In the genomic region with DNA sequence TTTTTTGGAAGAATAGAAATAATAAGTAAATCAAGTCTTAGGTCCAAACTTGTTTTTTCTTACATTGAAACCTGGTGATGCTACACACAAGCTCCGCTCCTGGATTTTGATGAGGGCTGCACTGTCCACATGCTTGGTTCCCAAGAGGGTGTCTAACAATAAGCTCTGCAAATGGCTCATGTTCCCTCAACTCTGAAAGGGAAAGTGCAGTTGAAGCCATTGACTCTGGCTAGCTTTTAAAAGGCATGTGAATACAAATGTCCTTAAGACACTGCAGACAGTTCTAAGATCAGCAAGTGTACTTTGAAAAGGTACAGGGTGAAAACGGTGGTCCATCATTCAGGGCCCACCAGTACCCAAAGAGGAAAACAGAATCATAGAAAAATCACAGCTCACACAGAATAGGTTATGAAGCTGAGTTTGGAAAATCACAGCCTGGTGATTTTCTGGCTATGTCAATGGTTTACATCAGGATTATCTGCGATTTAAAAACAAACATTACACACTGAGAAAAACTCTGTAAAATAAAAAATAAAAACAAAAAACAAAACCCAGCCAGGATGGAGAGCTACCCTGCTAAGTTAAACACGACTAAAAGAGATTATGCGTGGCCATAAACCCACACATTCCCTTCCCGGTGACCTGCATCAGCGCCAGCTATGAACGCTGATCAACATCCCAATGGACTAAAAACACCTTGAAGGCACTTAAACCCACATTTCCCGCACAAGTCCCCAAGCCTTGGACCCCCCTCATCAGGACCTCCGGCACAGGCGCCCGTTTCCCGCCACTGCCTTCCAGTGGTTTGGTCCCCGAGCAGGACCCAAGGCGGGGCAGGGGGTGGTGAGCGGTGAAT, we compare ENCODE assay signal across 2 cellular contexts.
TF ChIP-seq lines count a peak whose summit lies in the region.

No MANE protein-coding gene starts in this region.

TF ChIP-seq in Ishikawa, 13 proteins besides CTCF, POLR2A, EP300 and RAD21:
- no peak for TF ChIP-seq TCF12 (IDR thresholded peaks at IDR 0.05; ENCODE audit: low read depth)
- no peak for TF ChIP-seq ZBTB7A (IDR thresholded peaks at IDR 0.05; ENCODE audit: low read depth)
- no peak for TF ChIP-seq FOXM1 (IDR thresholded peaks at IDR 0.05; ENCODE audit: borderline replicate concordance, low read depth)
- no peak for TF ChIP-seq YY1 (IDR thresholded peaks at IDR 0.05; ENCODE audit: low read depth)
- no peak for TF ChIP-seq EGR1 (IDR thresholded peaks at IDR 0.05)
- TF ChIP-seq TEAD4 (IDR thresholded peaks at IDR 0.05), result 0 out of 2 replicates have a peak, but pooled peaks have one; percentile 8
- TF ChIP-seq, protein P1, sequence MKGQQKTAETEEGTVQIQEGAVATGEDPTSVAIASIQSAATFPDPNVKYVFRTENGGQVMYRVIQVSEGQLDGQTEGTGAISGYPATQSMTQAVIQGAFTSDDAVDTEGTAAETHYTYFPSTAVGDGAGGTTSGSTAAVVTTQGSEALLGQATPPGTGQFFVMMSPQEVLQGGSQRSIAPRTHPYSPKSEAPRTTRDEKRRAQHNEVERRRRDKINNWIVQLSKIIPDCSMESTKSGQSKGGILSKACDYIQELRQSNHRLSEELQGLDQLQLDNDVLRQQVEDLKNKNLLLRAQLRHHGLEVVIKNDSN (IDR thresholded peaks at IDR 0.05), result no peak
- TF ChIP-seq CEBPB (IDR thresholded peaks at IDR 0.05), result no peak

TF ChIP-seq in K562, 482 proteins besides CTCF, POLR2A, EP300 and RAD21 (continues in another document):
- no peak for TF ChIP-seq MAZ (CRISPR knock-in tag; conservative IDR thresholded peaks at IDR 0.05 in 1 of 2, IDR thresholded peaks at IDR 0.05 in 1 of 2)
- TF ChIP-seq HNRNPL (IDR thresholded peaks at IDR 0.05; ENCODE audit: low read depth, low read length), result no peak
- TF ChIP-seq ESRRA (IDR thresholded peaks at IDR 0.05; ENCODE audit: borderline replicate concordance, low read depth), result no peak
- no peak for TF ChIP-seq PHB2 (IDR thresholded peaks at IDR 0.05; ENCODE audit: low read depth)
- peak; percentile 25; the same call in 1 of the 2 replicates for TF ChIP-seq GATAD2A (IDR thresholded peaks at IDR 0.05)
- TF ChIP-seq, protein P2, sequence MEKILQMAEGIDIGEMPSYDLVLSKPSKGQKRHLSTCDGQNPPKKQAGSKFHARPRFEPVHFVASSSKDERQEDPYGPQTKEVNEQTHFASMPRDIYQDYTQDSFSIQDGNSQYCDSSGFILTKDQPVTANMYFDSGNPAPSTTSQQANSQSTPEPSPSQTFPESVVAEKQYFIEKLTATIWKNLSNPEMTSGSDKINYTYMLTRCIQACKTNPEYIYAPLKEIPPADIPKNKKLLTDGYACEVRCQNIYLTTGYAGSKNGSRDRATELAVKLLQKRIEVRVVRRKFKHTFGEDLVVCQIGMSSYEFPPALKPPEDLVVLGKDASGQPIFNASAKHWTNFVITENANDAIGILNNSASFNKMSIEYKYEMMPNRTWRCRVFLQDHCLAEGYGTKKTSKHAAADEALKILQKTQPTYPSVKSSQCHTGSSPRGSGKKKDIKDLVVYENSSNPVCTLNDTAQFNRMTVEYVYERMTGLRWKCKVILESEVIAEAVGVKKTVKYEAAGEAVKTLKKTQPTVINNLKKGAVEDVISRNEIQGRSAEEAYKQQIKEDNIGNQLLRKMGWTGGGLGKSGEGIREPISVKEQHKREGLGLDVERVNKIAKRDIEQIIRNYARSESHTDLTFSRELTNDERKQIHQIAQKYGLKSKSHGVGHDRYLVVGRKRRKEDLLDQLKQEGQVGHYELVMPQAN (IDR thresholded peaks at IDR 0.05; ENCODE audit: borderline replicate concordance), result peak; percentile 18; the same call in 1 of the 2 replicates
- TF ChIP-seq TBP (optimal IDR thresholded peaks at IDR 0.05; ENCODE audit: low read depth, low read length), result no peak
- no peak; the same call in 1 of the 2 replicates for TF ChIP-seq DPF2 (IDR thresholded peaks at IDR 0.05)
- no peak for TF ChIP-seq ZNF668 (CRISPR knock-in tag; IDR thresholded peaks at IDR 0.05)
- TF ChIP-seq ZNF263 (CRISPR knock-in tag; IDR thresholded peaks at IDR 0.05; ENCODE audit: borderline replicate concordance), result 0 out of 2 replicates have a peak, but pooled peaks have one; percentile 10
- no peak for TF ChIP-seq SOX6 (IDR thresholded peaks at IDR 0.05)
- TF ChIP-seq, protein P3, sequence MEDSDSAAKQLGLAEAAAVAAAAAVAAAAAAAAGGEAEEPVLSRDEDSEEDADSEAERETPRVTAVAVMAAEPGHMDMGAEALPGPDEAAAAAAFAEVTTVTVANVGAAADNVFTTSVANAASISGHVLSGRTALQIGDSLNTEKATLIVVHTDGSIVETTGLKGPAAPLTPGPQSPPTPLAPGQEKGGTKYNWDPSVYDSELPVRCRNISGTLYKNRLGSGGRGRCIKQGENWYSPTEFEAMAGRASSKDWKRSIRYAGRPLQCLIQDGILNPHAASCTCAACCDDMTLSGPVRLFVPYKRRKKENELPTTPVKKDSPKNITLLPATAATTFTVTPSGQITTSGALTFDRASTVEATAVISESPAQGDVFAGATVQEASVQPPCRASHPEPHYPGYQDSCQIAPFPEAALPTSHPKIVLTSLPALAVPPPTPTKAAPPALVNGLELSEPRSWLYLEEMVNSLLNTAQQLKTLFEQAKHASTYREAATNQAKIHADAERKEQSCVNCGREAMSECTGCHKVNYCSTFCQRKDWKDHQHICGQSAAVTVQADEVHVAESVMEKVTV (CRISPR knock-in tag; IDR thresholded peaks at IDR 0.05), result no peak
- no peak for TF ChIP-seq GTF2A2 (tag; IDR thresholded peaks at IDR 0.05)
- TF ChIP-seq SMAD4 (CRISPR knock-in tag; conservative IDR thresholded peaks at IDR 0.05), result no peak
- TF ChIP-seq, protein P4, sequence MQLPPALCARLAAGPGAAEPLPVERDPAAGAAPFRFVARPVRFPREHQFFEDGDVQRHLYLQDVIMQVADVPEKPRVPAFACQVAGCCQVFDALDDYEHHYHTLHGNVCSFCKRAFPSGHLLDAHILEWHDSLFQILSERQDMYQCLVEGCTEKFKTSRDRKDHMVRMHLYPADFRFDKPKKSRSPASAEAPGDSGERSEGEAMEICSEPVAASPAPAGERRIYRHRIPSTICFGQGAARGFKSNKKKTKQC (CRISPR knock-in tag; IDR thresholded peaks at IDR 0.05), result 0 out of 2 replicates have a peak, but pooled peaks have one; percentile 47
- TF ChIP-seq NFE2L1 (tag; IDR thresholded peaks at IDR 0.05; ENCODE audit: borderline replicate concordance, low read depth), result no peak
- TF ChIP-seq, protein P5, sequence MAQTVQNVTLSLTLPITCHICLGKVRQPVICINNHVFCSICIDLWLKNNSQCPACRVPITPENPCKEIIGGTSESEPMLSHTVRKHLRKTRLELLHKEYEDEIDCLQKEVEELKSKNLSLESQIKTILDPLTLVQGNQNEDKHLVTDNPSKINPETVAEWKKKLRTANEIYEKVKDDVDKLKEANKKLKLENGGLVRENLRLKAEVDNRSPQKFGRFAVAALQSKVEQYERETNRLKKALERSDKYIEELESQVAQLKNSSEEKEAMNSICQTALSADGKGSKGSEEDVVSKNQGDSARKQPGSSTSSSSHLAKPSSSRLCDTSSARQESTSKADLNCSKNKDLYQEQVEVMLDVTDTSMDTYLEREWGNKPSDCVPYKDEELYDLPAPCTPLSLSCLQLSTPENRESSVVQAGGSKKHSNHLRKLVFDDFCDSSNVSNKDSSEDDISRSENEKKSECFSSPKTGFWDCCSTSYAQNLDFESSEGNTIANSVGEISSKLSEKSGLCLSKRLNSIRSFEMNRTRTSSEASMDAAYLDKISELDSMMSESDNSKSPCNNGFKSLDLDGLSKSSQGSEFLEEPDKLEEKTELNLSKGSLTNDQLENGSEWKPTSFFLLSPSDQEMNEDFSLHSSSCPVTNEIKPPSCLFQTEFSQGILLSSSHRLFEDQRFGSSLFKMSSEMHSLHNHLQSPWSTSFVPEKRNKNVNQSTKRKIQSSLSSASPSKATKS (CRISPR knock-in tag; IDR thresholded peaks at IDR 0.05), result no peak
- TF ChIP-seq ZNF212 (CRISPR knock-in tag; IDR thresholded peaks at IDR 0.05), result no peak
- TF ChIP-seq HMGN3 (IDR thresholded peaks at IDR 0.05; ENCODE audit: borderline replicate concordance, extremely low read depth, insufficient read length, low read depth, low read length), result no peak
- peak; percentile 68; the same call in 1 of the 2 replicates for TF ChIP-seq E2F3 (CRISPR knock-in tag; IDR thresholded peaks at IDR 0.05)
- TF ChIP-seq, protein P6, sequence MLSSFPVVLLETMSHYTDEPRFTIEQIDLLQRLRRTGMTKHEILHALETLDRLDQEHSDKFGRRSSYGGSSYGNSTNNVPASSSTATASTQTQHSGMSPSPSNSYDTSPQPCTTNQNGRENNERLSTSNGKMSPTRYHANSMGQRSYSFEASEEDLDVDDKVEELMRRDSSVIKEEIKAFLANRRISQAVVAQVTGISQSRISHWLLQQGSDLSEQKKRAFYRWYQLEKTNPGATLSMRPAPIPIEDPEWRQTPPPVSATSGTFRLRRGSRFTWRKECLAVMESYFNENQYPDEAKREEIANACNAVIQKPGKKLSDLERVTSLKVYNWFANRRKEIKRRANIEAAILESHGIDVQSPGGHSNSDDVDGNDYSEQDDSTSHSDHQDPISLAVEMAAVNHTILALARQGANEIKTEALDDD (IDR thresholded peaks at IDR 0.05), result no peak
- TF ChIP-seq, protein P7, sequence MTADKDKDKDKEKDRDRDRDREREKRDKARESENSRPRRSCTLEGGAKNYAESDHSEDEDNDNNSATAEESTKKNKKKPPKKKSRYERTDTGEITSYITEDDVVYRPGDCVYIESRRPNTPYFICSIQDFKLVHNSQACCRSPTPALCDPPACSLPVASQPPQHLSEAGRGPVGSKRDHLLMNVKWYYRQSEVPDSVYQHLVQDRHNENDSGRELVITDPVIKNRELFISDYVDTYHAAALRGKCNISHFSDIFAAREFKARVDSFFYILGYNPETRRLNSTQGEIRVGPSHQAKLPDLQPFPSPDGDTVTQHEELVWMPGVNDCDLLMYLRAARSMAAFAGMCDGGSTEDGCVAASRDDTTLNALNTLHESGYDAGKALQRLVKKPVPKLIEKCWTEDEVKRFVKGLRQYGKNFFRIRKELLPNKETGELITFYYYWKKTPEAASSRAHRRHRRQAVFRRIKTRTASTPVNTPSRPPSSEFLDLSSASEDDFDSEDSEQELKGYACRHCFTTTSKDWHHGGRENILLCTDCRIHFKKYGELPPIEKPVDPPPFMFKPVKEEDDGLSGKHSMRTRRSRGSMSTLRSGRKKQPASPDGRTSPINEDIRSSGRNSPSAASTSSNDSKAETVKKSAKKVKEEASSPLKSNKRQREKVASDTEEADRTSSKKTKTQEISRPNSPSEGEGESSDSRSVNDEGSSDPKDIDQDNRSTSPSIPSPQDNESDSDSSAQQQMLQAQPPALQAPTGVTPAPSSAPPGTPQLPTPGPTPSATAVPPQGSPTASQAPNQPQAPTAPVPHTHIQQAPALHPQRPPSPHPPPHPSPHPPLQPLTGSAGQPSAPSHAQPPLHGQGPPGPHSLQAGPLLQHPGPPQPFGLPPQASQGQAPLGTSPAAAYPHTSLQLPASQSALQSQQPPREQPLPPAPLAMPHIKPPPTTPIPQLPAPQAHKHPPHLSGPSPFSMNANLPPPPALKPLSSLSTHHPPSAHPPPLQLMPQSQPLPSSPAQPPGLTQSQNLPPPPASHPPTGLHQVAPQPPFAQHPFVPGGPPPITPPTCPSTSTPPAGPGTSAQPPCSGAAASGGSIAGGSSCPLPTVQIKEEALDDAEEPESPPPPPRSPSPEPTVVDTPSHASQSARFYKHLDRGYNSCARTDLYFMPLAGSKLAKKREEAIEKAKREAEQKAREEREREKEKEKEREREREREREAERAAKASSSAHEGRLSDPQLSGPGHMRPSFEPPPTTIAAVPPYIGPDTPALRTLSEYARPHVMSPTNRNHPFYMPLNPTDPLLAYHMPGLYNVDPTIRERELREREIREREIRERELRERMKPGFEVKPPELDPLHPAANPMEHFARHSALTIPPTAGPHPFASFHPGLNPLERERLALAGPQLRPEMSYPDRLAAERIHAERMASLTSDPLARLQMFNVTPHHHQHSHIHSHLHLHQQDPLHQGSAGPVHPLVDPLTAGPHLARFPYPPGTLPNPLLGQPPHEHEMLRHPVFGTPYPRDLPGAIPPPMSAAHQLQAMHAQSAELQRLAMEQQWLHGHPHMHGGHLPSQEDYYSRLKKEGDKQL (CRISPR knock-in tag; IDR thresholded peaks at IDR 0.05; ENCODE audit: borderline replicate concordance), result no peak
- TF ChIP-seq NRF1 (conservative IDR thresholded peaks at IDR 0.05 in 1 of 2, IDR thresholded peaks at IDR 0.05 in 1 of 2), result no peak
- no peak for TF ChIP-seq ELF4 (CRISPR knock-in tag; IDR thresholded peaks at IDR 0.05)
- TF ChIP-seq HDAC1 (IDR thresholded peaks at IDR 0.05), result 0 out of 4 replicates have a peak, but pooled peaks of 1 of the 2 experiments have one; percentile 9
- TF ChIP-seq, protein P8, sequence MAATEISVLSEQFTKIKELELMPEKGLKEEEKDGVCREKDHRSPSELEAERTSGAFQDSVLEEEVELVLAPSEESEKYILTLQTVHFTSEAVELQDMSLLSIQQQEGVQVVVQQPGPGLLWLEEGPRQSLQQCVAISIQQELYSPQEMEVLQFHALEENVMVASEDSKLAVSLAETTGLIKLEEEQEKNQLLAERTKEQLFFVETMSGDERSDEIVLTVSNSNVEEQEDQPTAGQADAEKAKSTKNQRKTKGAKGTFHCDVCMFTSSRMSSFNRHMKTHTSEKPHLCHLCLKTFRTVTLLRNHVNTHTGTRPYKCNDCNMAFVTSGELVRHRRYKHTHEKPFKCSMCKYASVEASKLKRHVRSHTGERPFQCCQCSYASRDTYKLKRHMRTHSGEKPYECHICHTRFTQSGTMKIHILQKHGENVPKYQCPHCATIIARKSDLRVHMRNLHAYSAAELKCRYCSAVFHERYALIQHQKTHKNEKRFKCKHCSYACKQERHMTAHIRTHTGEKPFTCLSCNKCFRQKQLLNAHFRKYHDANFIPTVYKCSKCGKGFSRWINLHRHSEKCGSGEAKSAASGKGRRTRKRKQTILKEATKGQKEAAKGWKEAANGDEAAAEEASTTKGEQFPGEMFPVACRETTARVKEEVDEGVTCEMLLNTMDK (IDR thresholded peaks at IDR 0.05; ENCODE audit: borderline replicate concordance, insufficient read depth, low read depth, low read length, poor library complexity, severe bottlenecking), result no peak
- TF ChIP-seq GATA2 (CRISPR knock-in tag; IDR thresholded peaks at IDR 0.05), result no peak
- no peak for TF ChIP-seq CBX8 (IDR thresholded peaks at IDR 0.05; ENCODE audit: borderline replicate concordance, extremely low read depth, low read depth, low read length, poor library complexity, severe bottlenecking)
- TF ChIP-seq, protein P9, sequence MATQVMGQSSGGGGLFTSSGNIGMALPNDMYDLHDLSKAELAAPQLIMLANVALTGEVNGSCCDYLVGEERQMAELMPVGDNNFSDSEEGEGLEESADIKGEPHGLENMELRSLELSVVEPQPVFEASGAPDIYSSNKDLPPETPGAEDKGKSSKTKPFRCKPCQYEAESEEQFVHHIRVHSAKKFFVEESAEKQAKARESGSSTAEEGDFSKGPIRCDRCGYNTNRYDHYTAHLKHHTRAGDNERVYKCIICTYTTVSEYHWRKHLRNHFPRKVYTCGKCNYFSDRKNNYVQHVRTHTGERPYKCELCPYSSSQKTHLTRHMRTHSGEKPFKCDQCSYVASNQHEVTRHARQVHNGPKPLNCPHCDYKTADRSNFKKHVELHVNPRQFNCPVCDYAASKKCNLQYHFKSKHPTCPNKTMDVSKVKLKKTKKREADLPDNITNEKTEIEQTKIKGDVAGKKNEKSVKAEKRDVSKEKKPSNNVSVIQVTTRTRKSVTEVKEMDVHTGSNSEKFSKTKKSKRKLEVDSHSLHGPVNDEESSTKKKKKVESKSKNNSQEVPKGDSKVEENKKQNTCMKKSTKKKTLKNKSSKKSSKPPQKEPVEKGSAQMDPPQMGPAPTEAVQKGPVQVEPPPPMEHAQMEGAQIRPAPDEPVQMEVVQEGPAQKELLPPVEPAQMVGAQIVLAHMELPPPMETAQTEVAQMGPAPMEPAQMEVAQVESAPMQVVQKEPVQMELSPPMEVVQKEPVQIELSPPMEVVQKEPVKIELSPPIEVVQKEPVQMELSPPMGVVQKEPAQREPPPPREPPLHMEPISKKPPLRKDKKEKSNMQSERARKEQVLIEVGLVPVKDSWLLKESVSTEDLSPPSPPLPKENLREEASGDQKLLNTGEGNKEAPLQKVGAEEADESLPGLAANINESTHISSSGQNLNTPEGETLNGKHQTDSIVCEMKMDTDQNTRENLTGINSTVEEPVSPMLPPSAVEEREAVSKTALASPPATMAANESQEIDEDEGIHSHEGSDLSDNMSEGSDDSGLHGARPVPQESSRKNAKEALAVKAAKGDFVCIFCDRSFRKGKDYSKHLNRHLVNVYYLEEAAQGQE (CRISPR knock-in tag; IDR thresholded peaks at IDR 0.05; ENCODE audit: low read depth), result no peak
- TF ChIP-seq KDM1A (IDR thresholded peaks at IDR 0.05), result peak; percentile 90 to 95
